Comparison of ENCODE assay signal across 7 cellular contexts in the genomic region with DNA sequence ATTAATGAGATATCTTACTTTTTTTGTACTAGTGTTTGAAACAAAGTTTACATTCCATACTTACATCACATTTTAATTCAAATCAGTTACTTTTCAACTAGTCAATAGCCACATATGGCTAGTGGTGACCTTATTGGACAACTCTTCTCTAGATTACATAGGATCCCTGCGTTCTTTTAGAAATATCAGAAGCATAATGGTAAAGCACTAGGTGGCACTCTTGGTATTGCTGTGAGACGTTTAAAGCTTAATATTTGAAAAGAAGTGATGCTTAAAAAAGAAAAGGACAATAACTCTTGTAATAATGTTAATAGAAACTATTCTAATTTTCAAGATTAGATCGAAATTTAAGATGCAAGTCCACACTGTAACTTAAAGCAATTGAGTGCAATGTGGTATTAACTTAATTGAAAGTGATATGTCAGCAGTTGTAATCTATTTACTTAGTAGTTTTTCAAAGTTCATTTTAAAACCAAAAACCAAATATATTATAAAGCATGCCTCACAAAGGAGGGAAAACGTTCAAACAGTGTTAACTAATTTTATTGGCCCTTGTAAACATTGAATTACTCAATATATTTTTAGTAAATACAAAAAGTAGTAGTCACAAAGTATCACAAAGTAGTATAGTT.
DNase-seq lines count a peak whose midpoint lies in the region; ATAC-seq and TF ChIP-seq lines count a peak whose summit lies in the region.

No MANE protein-coding gene starts in this region.

- no peak overlapping the region for H3K4me2 ChIP-seq in MM.1S (ENCODE audit: low read depth, low read length)

- WGBS in sigmoid colon, 2 donors: 15 to 22% methylated on average over 4 of the region's 4 CpGs

- intact Hi-C loops in sigmoid colon (cut with DNase I): no loop called here

- no peak overlapping the region for H3K4me3 Mint-ChIP-seq in brain

- no peak for ATAC-seq in GM21723 (IDR thresholded peaks at IDR 0.05; ENCODE audit: unreplicated experiment)
- ATAC-seq in GM19467 (IDR thresholded peaks at IDR 0.05; ENCODE audit: unreplicated experiment): no peak

- H3K27me3 ChIP-seq in MM.1S (replicated peaks; ENCODE audit: insufficient read depth, low read length) (no peaks in the 10 kb centered on the region), sigmoid colon (no peaks in the 10 kb centered on the region)

- TF ChIP-seq POLR2A in sigmoid colon (IDR thresholded peaks at IDR 0.05): no peak

- no peaks in the 10 kb centered on the region for H3K4me1 ChIP-seq in MM.1S (ENCODE audit: low read length)
- no peaks in the 10 kb centered on the region for H3K4me1 ChIP-seq in sigmoid colon

- no peaks in the 10 kb centered on the region for H3K27me3 Mint-ChIP-seq in brain

- no peak overlapping the region for H2AFZ ChIP-seq in MM.1S (ENCODE audit: low read length)

- DNase-seq in GM04503 (ENCODE audit: low read depth) (peak; percentile 0), MM.1S (peak; percentile 41), non-pigmented ciliary epithelial cell (ENCODE audit: low read depth) (peak; percentile 2), sigmoid colon (no peak)

- peaks cover 4% of the 10 kb centered on the region for H3K36me3 Mint-ChIP-seq in brain

- H3K9me2 ChIP-seq in MM.1S (replicated peaks; ENCODE audit: insufficient read depth, low read length): no peaks in the 10 kb centered on the region

- TF ChIP-seq CTCF in MM.1S (IDR thresholded peaks at IDR 0.05; ENCODE audit: low read length) (peak; percentile 49), brain (conservative IDR thresholded peaks at IDR 0.05) (peak; percentile 65 to 80), sigmoid colon (IDR thresholded peaks at IDR 0.05) (no peak)

- H3K27ac Mint-ChIP-seq in brain: no peak overlapping the region

- no peaks in the 10 kb centered on the region for H3K4me1 Mint-ChIP-seq in brain

- H3K9me3 ChIP-seq in MM.1S (replicated peaks; ENCODE audit: insufficient read depth, low read length) (no peaks in the 10 kb centered on the region), sigmoid colon (no peaks in the 10 kb centered on the region)

- H3K4me3 ChIP-seq in MM.1S (ENCODE audit: low read length): no peak overlapping the region
- H3K4me3 ChIP-seq in sigmoid colon: no peak overlapping the region

- H3K79me2 ChIP-seq in MM.1S (ENCODE audit: low read length): no peaks in the 10 kb centered on the region

- H3K36me3 ChIP-seq in MM.1S (replicated peaks; ENCODE audit: insufficient read depth, low read length) (no peaks in the 10 kb centered on the region), sigmoid colon (no peaks in the 10 kb centered on the region)

- no peaks in the 10 kb centered on the region for H3F3A ChIP-seq in MM.1S (ENCODE audit: insufficient read depth, low read length)

- peaks cover 0 to 3% (median 0%) of the 10 kb centered on the region in 5 experiments for H3K9me3 Mint-ChIP-seq in brain

- TF ChIP-seq EP300 in sigmoid colon (IDR thresholded peaks at IDR 0.05): no peak

- H3K27ac ChIP-seq in MM.1S (ENCODE audit: low read length): no peak overlapping the region
- H3K27ac ChIP-seq in sigmoid colon: no peak overlapping the region

- H3K9ac ChIP-seq in MM.1S (ENCODE audit: low read length): no peak overlapping the region

- no peaks in the 10 kb centered on the region for H4K20me1 ChIP-seq in MM.1S (ENCODE audit: insufficient read depth, low read length)

Comparison
In these comparisons a context has a peak if more than half of its experiments do, and no peak if none do; other contexts are left out.
1. CTCF ChIP-seq: peak in MM.1S (single experiment) and brain (2 of 2); none in sigmoid colon (0 of 4).